ENCODE assay signal across 1 cellular context in genomic region chr11:114400222-114400973, GRCh38.
A peak's percentile ranks its signal among the peaks of the same experiment; 100 is the strongest.
TF ChIP-seq lines count a peak whose summit lies in the region.

Gene C11orf71 (minus strand): TSS chr11:114400511. CDS start chr11:114400331, 180 bp downstream.
Gene RBM7 (plus strand): TSS chr11:114400666. CDS start chr11:114400672, 6 bp downstream.

TF ChIP-seq in K562, 482 proteins besides CTCF, POLR2A, EP300 and RAD21 (continued from another document and continues in another):
- TF ChIP-seq BRF2 (IDR thresholded peaks at IDR 0.05; ENCODE audit: borderline replicate concordance, insufficient read depth, insufficient read length) (no peak), PBX2 (CRISPR knock-in tag; IDR thresholded peaks at IDR 0.05; ENCODE audit: low read depth) (no peak), PBX2 (tag; conservative IDR thresholded peaks at IDR 0.05; ENCODE audit: low read depth) (no peak), NFXL1 (CRISPR knock-in tag; IDR thresholded peaks at IDR 0.05) (no peak), MYC (IDR thresholded peaks at IDR 0.05; ENCODE audit: low read depth, low read length) (0 out of 2 replicates have a peak, but pooled peaks have one; percentile 54), MYC (CRISPR knock-in tag; IDR thresholded peaks at IDR 0.05; ENCODE audit: borderline replicate concordance, low read depth) (no peak), NCOA6 (IDR thresholded peaks at IDR 0.05) (peak; percentile 99), CBX3 (IDR thresholded peaks at IDR 0.05; ENCODE audit: borderline replicate concordance in 1 of 2, low read length in 2 of 2) (no peak), PTRF (tag; IDR thresholded peaks at IDR 0.05) (no peak), RBM15 (IDR thresholded peaks at IDR 0.05; ENCODE audit: insufficient read depth, low read length) (no peak), BRF1 (IDR thresholded peaks at IDR 0.05; ENCODE audit: borderline replicate concordance, extremely low read depth, insufficient read length) (no peak), POLR3G (IDR thresholded peaks at IDR 0.05; ENCODE audit: extremely low read depth, insufficient read length, insufficient replicate concordance) (no peak), FOXJ2 (tag; IDR thresholded peaks at IDR 0.05) (no peak), TAL1 (IDR thresholded peaks at IDR 0.05) (no peak), ZNF740 (CRISPR knock-in tag; IDR thresholded peaks at IDR 0.05) (peak; percentile 59; the same call in 1 of the 2 replicates), ZNF740 (tag; IDR thresholded peaks at IDR 0.05) (peak in 1 of 2 experiments; percentile 45; a peak in 1 of 4 replicates), ARID3A (IDR thresholded peaks at IDR 0.05; ENCODE audit: borderline replicate concordance, low read depth, low read length) (no peak), SNIP1 (IDR thresholded peaks at IDR 0.05; ENCODE audit: low read depth) (no peak), SLC30A9 (CRISPR knock-in tag; IDR thresholded peaks at IDR 0.05) (no peak), FIP1L1 (IDR thresholded peaks at IDR 0.05; ENCODE audit: low read depth, low read length, poor library complexity, severe bottlenecking) (peak; percentile 75), ZKSCAN8 (CRISPR knock-in tag; IDR thresholded peaks at IDR 0.05) (no peak), STAT5A (IDR thresholded peaks at IDR 0.05; ENCODE audit: borderline replicate concordance, low read length) (no peak; the same call in 1 of the 2 replicates), CBX8 (IDR thresholded peaks at IDR 0.05; ENCODE audit: borderline replicate concordance, extremely low read depth, low read depth, low read length, poor library complexity, severe bottlenecking) (no peak), NKRF (IDR thresholded peaks at IDR 0.05; ENCODE audit: borderline replicate concordance) (peak; percentile 77), ZNF197 (CRISPR knock-in tag; IDR thresholded peaks at IDR 0.05; ENCODE audit: low read depth) (0 out of 2 replicates have a peak, but pooled peaks have one; percentile 42), KLF16 (IDR thresholded peaks at IDR 0.05) (no peak), FOXK1 (CRISPR knock-in tag; IDR thresholded peaks at IDR 0.05; ENCODE audit: borderline replicate concordance) (peak; percentile 63; the same call in 1 of the 2 replicates), MTA3 (IDR thresholded peaks at IDR 0.05; ENCODE audit: borderline replicate concordance) (no peak; the same call in 1 of the 2 replicates), FOS (IDR thresholded peaks at IDR 0.05; ENCODE audit: extremely low read depth, insufficient read length) (no peak), HNRNPUL1 (IDR thresholded peaks at IDR 0.05; ENCODE audit: low read length) (no peak), ZNF655 (CRISPR knock-in tag; IDR thresholded peaks at IDR 0.05) (no peak), GMEB1 (CRISPR knock-in tag; IDR thresholded peaks at IDR 0.05) (peak; percentile 96), ZNF778 (CRISPR knock-in tag; IDR thresholded peaks at IDR 0.05) (no peak), EWSR1 (IDR thresholded peaks at IDR 0.05; ENCODE audit: borderline replicate concordance, low read depth, partially characterized antibody) (no peak), GTF2F1 (IDR thresholded peaks at IDR 0.05; ENCODE audit: low read depth, low read length) (peak; percentile 35; the same call in 1 of the 2 replicates), STAG1 (CRISPR knock-in tag; IDR thresholded peaks at IDR 0.05; ENCODE audit: borderline replicate concordance) (no peak), KAT7 (CRISPR knock-in tag; IDR thresholded peaks at IDR 0.05; ENCODE audit: borderline replicate concordance) (no peak; the same call in none of the 2 replicates), HDGF (IDR thresholded peaks at IDR 0.05) (0 out of 2 replicates have a peak, but pooled peaks have one; percentile 37), ZFPM2 (CRISPR knock-in tag; IDR thresholded peaks at IDR 0.05) (no peak), MAFF (IDR thresholded peaks at IDR 0.05; ENCODE audit: low read length) (peak; percentile 51), YBX1 (IDR thresholded peaks at IDR 0.05) (no peak), ATF6 (CRISPR knock-in tag; IDR thresholded peaks at IDR 0.05) (no peak), NFRKB (IDR thresholded peaks at IDR 0.05; ENCODE audit: low read depth) (peak; percentile 88), HDAC1 (IDR thresholded peaks at IDR 0.05) (peak in 1 of 2 experiments; percentile 45; a peak in 2 of 4 replicates), SPI1 (IDR thresholded peaks at IDR 0.05; ENCODE audit: borderline replicate concordance, low read depth, low read length) (peak; percentile 54; the same call in 1 of the 2 replicates)
